28 cellular contexts compared by ENCODE assay signal in the genomic region with DNA sequence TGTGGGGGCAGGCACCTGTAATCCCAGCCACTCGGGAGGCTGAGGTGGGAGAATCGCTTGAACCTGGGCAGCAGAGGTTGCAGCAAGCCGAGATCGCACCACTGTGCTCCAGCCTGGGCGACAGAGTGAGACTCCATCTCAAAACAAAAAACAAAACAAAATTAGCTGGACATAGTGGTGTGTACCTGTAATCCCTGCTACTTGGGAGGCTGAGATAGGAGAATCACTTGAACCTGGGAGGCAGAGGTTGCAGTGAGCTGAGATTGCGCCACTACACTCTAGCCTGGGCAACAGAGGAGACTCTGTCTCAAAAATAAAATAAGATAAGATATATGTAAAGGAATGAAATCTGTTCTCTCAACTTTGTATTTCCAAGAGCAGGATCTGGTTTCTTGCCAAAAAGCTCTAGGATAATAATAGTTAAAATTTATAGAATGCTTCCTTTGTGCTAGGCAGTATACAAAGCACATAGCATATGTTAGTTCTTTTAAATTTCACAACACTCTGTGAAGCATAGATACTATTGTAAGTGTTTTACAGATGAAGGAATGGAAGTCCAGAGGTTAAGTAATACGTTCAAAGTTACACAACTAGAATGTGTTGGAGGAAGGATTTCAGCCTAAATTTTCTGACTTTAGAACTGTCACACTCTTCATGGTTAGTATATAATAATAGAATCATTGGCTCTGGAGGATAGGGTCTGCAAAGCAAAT.
"Had no signal": no experiment of that assay in that cellular context is flagged by ENCODE, and none has a peak within 500 bp of the region (broad histone marks: within the 10 kb centered on the region; RNA-seq: fewer than 3 reads in every experiment).

No MANE protein-coding gene starts in this region.

- H3K36me3 ChIP-seq: pancreas had no signal

- H3K9me3 ChIP-seq: esophagus squamous epithelium, gastroesophageal sphincter, heart left ventricle, lower lobe of right lung, testis, tibial artery had no signal

- H3K4me3 ChIP-seq: esophagus squamous epithelium, gastroesophageal sphincter, heart left ventricle, lower lobe of right lung, pancreas, smooth muscle cell, testis, tibial artery had no signal

- H3K27ac Mint-ChIP-seq: effector memory CD8-positive, alpha-beta T cell; immature natural killer cell; nephron progenitor cell; stimulated activated memory B cell treated with anti-CD40 and anti-IgM and Interleukin-4, amounts not matched to agents 10 μg/mL and 1 μg/mL and 100 μg/mL, for 72 hours; type B pancreatic cell had no signal

- ATAC-seq: effector memory CD8-positive, alpha-beta T cell; gastroesophageal sphincter; heart left ventricle; left ventricle myocardium superior; lower lobe of right lung; naive thymus-derived CD8-positive, alpha-beta T cell; pancreas; sciatic nerve; stimulated activated memory B cell treated with anti-CD40 and anti-IgM and Interleukin-4, amounts not matched to agents 10 μg/mL and 1 μg/mL and 100 μg/mL, for 72 hours; stimulated activated naive CD8-positive, alpha-beta T cell treated with anti-CD3 and anti-CD28 coated beads, Interleukin-15, Interleukin-2, amounts not matched to agents 100 U/mL and 50 U/mL, for 24 hours had no signal

- H3K27me3 ChIP-seq: esophagus squamous epithelium, gastroesophageal sphincter, heart left ventricle, pancreas, testis, tibial artery had no signal

- H3K9me3 Mint-ChIP-seq: effector memory CD8-positive, alpha-beta T cell; immature natural killer cell; naive thymus-derived CD8-positive, alpha-beta T cell; nephron progenitor cell; stimulated activated memory B cell treated with anti-CD40 and anti-IgM and Interleukin-4, amounts not matched to agents 10 μg/mL and 1 μg/mL and 100 μg/mL, for 72 hours; type B pancreatic cell had no signal

- H3K27ac ChIP-seq: esophagus squamous epithelium, gastroesophageal sphincter, heart left ventricle, lower lobe of right lung, pancreas, testis, tibial artery had no signal

- H3K27me3 Mint-ChIP-seq: effector memory CD8-positive, alpha-beta T cell; naive thymus-derived CD8-positive, alpha-beta T cell; stimulated activated memory B cell treated with anti-CD40 and anti-IgM and Interleukin-4, amounts not matched to agents 10 μg/mL and 1 μg/mL and 100 μg/mL, for 72 hours; type B pancreatic cell had no signal

- H3K4me3 Mint-ChIP-seq: effector memory CD8-positive, alpha-beta T cell; immature natural killer cell; naive thymus-derived CD8-positive, alpha-beta T cell; nephron progenitor cell; stimulated activated memory B cell treated with anti-CD40 and anti-IgM and Interleukin-4, amounts not matched to agents 10 μg/mL and 1 μg/mL and 100 μg/mL, for 72 hours; type B pancreatic cell had no signal

- DNase-seq: cortex of kidney; effector memory CD8-positive, alpha-beta T cell; erythroblast; esophagus squamous epithelium; foreskin fibroblast; heart left ventricle; hippocampal formation; immature natural killer cell; left ventricle myocardium superior; lower lobe of right lung; naive thymus-derived CD8-positive, alpha-beta T cell; nephron progenitor cell; nucleus accumbens; pancreas; retina; stimulated activated CD4-positive, alpha-beta T cell treated with anti-CD3 and anti-CD28 coated beads, Interleukin-2, amount 100 ng/mL, for 24 hours; stimulated activated CD4-positive, alpha-beta T cell treated with anti-CD3 and anti-CD28 coated beads, Interleukin-4, amount 100 ng/mL, for 24 hours; stimulated activated naive CD8-positive, alpha-beta T cell treated with anti-CD3 and anti-CD28 coated beads, Interleukin-15, Interleukin-2, amounts not matched to agents 100 U/mL and 50 U/mL, for 24 hours; substantia nigra; testis; tibial artery had no signal

- FAIRE-seq: endometrium, keratinocyte, pancreas had no signal

- H3K4me1 ChIP-seq: esophagus squamous epithelium, gastroesophageal sphincter, lower lobe of right lung, pancreas, testis, tibial artery had no signal

- H3K4me2 ChIP-seq: smooth muscle cell had no signal
